1 cellular context compared by ENCODE assay signal in the genomic region with DNA sequence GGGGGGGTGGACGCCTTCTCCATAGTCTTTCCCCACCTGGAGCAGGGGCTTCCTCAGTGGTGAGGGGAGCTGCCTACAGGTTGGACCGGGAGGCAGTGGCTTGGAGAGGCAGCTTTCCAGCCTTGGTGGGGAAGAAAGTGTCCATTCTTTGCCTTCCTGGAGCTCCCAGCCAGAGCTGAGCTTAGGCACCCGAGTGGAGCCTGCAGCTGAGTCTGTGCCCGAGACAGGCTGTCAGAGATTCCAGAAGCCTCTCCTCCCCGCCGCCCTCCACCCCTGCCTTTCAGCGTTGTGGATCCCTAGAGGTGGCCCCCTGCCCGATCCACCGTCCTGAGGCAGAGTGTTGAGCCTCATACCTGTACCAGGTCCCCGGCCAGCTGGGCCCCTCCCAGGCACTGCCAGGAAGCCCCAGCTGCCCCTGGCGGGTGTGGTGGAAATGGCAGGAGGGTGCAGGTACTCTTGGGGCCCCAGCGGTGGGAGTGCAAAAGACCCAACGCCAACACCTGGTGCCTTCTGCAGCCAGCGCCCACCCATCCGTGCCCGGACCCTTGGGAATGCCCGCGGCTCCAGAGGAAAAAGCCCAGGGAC.
TF ChIP-seq lines count a peak whose summit lies in the region.

No MANE protein-coding gene starts in this region.

TF ChIP-seq in GM23338, 12 proteins besides CTCF, POLR2A, EP300 and RAD21 (continued from another document):
- TF ChIP-seq, protein P1, sequence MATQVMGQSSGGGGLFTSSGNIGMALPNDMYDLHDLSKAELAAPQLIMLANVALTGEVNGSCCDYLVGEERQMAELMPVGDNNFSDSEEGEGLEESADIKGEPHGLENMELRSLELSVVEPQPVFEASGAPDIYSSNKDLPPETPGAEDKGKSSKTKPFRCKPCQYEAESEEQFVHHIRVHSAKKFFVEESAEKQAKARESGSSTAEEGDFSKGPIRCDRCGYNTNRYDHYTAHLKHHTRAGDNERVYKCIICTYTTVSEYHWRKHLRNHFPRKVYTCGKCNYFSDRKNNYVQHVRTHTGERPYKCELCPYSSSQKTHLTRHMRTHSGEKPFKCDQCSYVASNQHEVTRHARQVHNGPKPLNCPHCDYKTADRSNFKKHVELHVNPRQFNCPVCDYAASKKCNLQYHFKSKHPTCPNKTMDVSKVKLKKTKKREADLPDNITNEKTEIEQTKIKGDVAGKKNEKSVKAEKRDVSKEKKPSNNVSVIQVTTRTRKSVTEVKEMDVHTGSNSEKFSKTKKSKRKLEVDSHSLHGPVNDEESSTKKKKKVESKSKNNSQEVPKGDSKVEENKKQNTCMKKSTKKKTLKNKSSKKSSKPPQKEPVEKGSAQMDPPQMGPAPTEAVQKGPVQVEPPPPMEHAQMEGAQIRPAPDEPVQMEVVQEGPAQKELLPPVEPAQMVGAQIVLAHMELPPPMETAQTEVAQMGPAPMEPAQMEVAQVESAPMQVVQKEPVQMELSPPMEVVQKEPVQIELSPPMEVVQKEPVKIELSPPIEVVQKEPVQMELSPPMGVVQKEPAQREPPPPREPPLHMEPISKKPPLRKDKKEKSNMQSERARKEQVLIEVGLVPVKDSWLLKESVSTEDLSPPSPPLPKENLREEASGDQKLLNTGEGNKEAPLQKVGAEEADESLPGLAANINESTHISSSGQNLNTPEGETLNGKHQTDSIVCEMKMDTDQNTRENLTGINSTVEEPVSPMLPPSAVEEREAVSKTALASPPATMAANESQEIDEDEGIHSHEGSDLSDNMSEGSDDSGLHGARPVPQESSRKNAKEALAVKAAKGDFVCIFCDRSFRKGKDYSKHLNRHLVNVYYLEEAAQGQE (IDR thresholded peaks at IDR 0.05; ENCODE audit: unreplicated experiment) = no peak
- TF ChIP-seq EZH2 (IDR thresholded peaks at IDR 0.05; ENCODE audit: low read depth, unreplicated experiment) (no peak), ZNF114 (CRISPR knock-in tag; IDR thresholded peaks at IDR 0.05) (no peak)
- TF ChIP-seq, protein P2, sequence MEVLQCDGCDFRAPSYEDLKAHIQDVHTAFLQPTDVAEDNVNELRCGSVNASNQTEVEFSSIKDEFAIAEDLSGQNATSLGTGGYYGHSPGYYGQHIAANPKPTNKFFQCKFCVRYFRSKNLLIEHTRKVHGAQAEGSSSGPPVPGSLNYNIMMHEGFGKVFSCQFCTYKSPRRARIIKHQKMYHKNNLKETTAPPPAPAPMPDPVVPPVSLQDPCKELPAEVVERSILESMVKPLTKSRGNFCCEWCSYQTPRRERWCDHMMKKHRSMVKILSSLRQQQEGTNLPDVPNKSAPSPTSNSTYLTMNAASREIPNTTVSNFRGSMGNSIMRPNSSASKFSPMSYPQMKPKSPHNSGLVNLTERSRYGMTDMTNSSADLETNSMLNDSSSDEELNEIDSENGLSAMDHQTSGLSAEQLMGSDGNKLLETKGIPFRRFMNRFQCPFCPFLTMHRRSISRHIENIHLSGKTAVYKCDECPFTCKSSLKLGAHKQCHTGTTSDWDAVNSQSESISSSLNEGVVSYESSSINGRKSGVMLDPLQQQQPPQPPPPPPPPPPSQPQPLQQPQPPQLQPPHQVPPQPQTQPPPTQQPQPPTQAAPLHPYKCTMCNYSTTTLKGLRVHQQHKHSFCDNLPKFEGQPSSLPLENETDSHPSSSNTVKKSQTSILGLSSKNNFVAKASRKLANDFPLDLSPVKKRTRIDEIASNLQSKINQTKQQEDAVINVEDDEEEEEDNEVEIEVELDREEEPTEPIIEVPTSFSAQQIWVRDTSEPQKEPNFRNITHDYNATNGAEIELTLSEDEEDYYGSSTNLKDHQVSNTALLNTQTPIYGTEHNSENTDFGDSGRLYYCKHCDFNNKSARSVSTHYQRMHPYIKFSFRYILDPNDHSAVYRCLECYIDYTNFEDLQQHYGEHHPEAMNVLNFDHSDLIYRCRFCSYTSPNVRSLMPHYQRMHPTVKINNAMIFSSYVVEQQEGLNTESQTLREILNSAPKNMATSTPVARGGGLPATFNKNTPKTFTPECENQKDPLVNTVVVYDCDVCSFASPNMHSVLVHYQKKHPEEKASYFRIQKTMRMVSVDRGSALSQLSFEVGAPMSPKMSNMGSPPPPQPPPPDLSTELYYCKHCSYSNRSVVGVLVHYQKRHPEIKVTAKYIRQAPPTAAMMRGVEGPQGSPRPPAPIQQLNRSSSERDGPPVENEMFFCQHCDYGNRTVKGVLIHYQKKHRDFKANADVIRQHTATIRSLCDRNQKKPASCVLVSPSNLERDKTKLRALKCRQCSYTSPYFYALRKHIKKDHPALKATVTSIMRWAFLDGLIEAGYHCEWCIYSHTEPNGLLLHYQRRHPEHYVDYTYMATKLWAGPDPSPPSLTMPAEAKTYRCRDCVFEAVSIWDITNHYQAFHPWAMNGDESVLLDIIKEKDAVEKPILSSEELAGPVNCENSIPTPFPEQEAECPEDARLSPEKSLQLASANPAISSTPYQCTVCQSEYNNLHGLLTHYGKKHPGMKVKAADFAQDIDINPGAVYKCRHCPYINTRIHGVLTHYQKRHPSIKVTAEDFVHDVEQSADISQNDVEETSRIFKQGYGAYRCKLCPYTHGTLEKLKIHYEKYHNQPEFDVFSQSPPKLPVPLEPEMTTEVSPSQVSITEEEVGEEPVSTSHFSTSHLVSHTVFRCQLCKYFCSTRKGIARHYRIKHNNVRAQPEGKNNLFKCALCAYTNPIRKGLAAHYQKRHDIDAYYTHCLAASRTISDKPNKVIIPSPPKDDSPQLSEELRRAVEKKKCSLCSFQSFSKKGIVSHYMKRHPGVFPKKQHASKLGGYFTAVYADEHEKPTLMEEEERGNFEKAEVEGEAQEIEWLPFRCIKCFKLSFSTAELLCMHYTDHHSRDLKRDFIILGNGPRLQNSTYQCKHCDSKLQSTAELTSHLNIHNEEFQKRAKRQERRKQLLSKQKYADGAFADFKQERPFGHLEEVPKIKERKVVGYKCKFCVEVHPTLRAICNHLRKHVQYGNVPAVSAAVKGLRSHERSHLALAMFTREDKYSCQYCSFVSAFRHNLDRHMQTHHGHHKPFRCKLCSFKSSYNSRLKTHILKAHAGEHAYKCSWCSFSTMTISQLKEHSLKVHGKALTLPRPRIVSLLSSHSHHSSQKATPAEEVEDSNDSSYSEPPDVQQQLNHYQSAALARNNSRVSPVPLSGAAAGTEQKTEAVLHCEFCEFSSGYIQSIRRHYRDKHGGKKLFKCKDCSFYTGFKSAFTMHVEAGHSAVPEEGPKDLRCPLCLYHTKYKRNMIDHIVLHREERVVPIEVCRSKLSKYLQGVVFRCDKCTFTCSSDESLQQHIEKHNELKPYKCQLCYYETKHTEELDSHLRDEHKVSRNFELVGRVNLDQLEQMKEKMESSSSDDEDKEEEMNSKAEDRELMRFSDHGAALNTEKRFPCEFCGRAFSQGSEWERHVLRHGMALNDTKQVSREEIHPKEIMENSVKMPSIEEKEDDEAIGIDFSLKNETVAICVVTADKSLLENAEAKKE (CRISPR knock-in tag; IDR thresholded peaks at IDR 0.05) = no peak
- TF ChIP-seq, protein P3, sequence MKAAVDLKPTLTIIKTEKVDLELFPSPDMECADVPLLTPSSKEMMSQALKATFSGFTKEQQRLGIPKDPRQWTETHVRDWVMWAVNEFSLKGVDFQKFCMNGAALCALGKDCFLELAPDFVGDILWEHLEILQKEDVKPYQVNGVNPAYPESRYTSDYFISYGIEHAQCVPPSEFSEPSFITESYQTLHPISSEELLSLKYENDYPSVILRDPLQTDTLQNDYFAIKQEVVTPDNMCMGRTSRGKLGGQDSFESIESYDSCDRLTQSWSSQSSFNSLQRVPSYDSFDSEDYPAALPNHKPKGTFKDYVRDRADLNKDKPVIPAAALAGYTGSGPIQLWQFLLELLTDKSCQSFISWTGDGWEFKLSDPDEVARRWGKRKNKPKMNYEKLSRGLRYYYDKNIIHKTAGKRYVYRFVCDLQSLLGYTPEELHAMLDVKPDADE (IDR thresholded peaks at IDR 0.05) = no peak
